ENCODE assay signal across 13 cellular contexts in the genomic region with DNA sequence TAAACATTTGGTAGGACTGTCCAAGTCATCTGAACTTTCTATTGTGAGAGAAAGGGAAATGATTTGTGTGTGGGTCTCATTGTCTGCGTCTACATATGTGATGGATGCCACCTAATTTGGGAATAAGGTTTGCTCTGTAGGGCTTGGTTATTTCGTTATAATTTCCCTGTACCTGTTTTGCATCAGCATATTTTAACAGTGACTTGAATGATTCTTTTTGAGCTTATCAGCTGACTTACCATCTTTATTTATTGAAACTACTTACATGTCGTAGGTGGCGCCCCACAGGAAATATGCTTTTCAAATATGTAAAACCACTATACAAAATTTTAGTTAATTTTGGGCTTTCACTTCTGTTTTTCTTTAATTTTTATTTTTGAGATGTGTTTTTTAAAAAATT. TPM values are rescaled to one million over a fixed set of nuclear protein-coding genes. Genes with fewer than 3 reads are reported as not detected.
DNase-seq lines count a peak whose midpoint lies in the region; ATAC-seq and TF ChIP-seq lines count a peak whose summit lies in the region.
"Had no signal": no experiment of that assay in that cellular context is flagged by ENCODE, and none has a peak within 500 bp of the region (broad histone marks: within the 10 kb centered on the region; RNA-seq: fewer than 3 reads in every experiment).

No MANE protein-coding gene starts in this region.

- H3K27me3 ChIP-seq in GM06990 (replicated peaks; ENCODE audit: control insufficient read depth, insufficient read depth, low read length): no peaks in the 10 kb centered on the region
- H3K27me3 ChIP-seq: vagina had no signal

- peak; percentile 44 for DNase-seq in GM06990 (ENCODE audit: extremely low read depth, insufficient read length)
- DNase-seq in NCI-H2171 (lab: John Stamatoyannopoulos, UW): no peak
- DNase-seq in foreskin melanocyte: no peak
- DNase-seq in activated T-cell treated with anti-CD3 and anti-CD28 coated beads, Interleukin-2, amount 50 U/mL, for 4 hours: no peak
- no peak for DNase-seq in RWPE1 (ENCODE audit: low spot score)
- DNase-seq: Calu3, NCI-H446 treated with DMSO at 0.1 percent for 48 hours, WERI-Rb-1 had no signal

- H3K4me1 Mint-ChIP-seq in activated T-cell treated with anti-CD3 and anti-CD28 coated beads, Interleukin-2, amount 50 U/mL, for 4 hours (ENCODE audit: low read depth): peaks cover 2% of the 10 kb centered on the region

- H3K9me3 Mint-ChIP-seq in activated T-cell treated with anti-CD3 and anti-CD28 coated beads, Interleukin-2, amount 50 U/mL, for 4 hours: no peaks in the 10 kb centered on the region
- H3K9me3 Mint-ChIP-seq: mesothelial cell of epicardium had no signal

- H3K4me3 ChIP-seq in GM06990 (replicated peaks; ENCODE audit: low read depth, low read length): no peak overlapping the region; the same call in 1 of the 2 replicates
- H3K4me3 ChIP-seq: vagina had no signal

- POLR2A ChIA-PET in RWPE1 (lab: Yijun Ruan, JAX; ENCODE audit: low non-redundant PET): no interaction called here

- CTCF ChIA-PET in RWPE1 (lab: Yijun Ruan, JAX): no interaction called here

- H3K4me3 Mint-ChIP-seq in activated T-cell treated with anti-CD3 and anti-CD28 coated beads, Interleukin-2, amount 50 U/mL, for 4 hours: no peak overlapping the region
- H3K4me3 Mint-ChIP-seq: mesothelial cell of epicardium had no signal

- H3K27me3 Mint-ChIP-seq in activated T-cell treated with anti-CD3 and anti-CD28 coated beads, Interleukin-2, amount 50 U/mL, for 4 hours (ENCODE audit: low read depth): peaks cover 2% of the 10 kb centered on the region

- H3K27ac ChIP-seq in RWPE1: no peak overlapping the region
- H3K27ac ChIP-seq: vagina, WERI-Rb-1 had no signal

- TF ChIP-seq CTCF in GM06990 (IDR thresholded peaks at IDR 0.05; ENCODE audit: insufficient read depth, low read length, poor library complexity, severe bottlenecking): no peak
- no peak for TF ChIP-seq CTCF in RWPE1 (conservative IDR thresholded peaks at IDR 0.05; ENCODE audit: low read depth)

- H3K36me3 Mint-ChIP-seq in activated T-cell treated with anti-CD3 and anti-CD28 coated beads, Interleukin-2, amount 50 U/mL, for 4 hours (ENCODE audit: insufficient read depth): no peaks in the 10 kb centered on the region
- H3K36me3 Mint-ChIP-seq: mesothelial cell of epicardium had no signal

- ATAC-seq in GM19351 (IDR thresholded peaks at IDR 0.05; ENCODE audit: unreplicated experiment) (peak; percentile 62), HG02759 (IDR thresholded peaks at IDR 0.05; ENCODE audit: unreplicated experiment) (peak; percentile 66), HG03575 (IDR thresholded peaks at IDR 0.05; ENCODE audit: extremely low read depth, insufficient number of reproducible peaks, low FRiP score, unreplicated experiment) (peak; percentile 33)
- no peak for ATAC-seq in activated T-cell treated with anti-CD3 and anti-CD28 coated beads, Interleukin-2, amount 50 U/mL, for 4 hours

- H3K36me3 ChIP-seq in GM06990 (ENCODE audit: control insufficient read depth, insufficient read depth, low read length): no peaks in the 10 kb centered on the region
- H3K36me3 ChIP-seq: vagina, WERI-Rb-1 had no signal

RNA-seq across cellular contexts. Expression of gene BCAT1, which starts 56.5 kb away (rescaled TPM):
- total RNA-seq in activated T-cell treated with anti-CD3 and anti-CD28 coated beads, Interleukin-2, amount 50 U/mL, for 4 hours: 10 to 100 TPM; 19.2 to 39.0 (median 25.6) TPM

Comparison
In these comparisons a context has a peak if more than half of its experiments do, and no peak if none do; other contexts are left out.
1. ATAC-seq: peak in GM19351 (single experiment), HG02759 (single experiment) and HG03575 (single experiment); none in activated T-cell treated with anti-CD3 and anti-CD28 coated beads, Interleukin-2, amount 50 U/mL, for 4 hours (0 of 2).